ENCODE assay signal across 29 cellular contexts in the genomic region with DNA sequence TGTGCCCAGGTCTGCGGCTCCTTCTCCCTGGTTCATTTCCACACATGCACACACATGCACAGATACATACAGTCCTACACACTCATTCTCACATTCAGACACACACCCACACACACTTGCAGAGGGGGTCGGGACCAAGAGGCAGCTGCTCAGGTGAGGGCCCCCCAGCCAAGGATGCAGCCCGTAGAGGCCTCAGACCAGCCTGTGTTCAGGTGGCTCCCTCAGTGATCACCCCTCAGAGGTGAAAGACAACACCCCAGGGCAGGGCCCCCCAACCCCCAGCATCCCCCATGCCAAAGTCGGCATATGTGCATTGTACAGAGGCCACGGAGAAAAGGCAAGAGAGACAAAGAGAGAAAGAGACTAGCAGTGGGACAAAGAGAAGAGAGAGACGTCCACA. TPM values are rescaled to one million over a fixed set of nuclear protein-coding genes. Genes with fewer than 3 reads are reported as not detected.
"Had no signal": no experiment of that assay in that cellular context is flagged by ENCODE, and none has a peak within 500 bp of the region (broad histone marks: within the 10 kb centered on the region; RNA-seq: fewer than 3 reads in every experiment).

No MANE protein-coding gene starts in this region.

- H3K27me3 ChIP-seq: ascending aorta, right atrium auricular region, uterus had no signal

- H3K36me3 Mint-ChIP-seq: activated naive CD8-positive, alpha-beta T cell treated with anti-CD3 and anti-CD28 coated beads for 36 hours; mesothelial cell of epicardium; naive B cell; WTC11 had no signal

- H3K27ac ChIP-seq: adrenal gland, ascending aorta, brain microvascular endothelial cell, heart right ventricle, left ventricle myocardium inferior, parathyroid adenoma, right atrium auricular region, thoracic aorta, uterus had no signal

- H3K79me2 ChIP-seq: parathyroid adenoma had no signal

- H3K9me3 Mint-ChIP-seq: activated CD4-positive, alpha-beta memory T cell treated with anti-CD3 and anti-CD28 coated beads, Interleukin-2, amount 10 ng/mL, durations not matched to agents 7 days and 5 days; activated CD4-positive, alpha-beta T cell treated with anti-CD3 and anti-CD28 coated beads, Interleukin-2, amount 10 ng/mL, durations not matched to agents 7 days and 5 days; activated naive CD4-positive, alpha-beta T cell treated with anti-CD3 and anti-CD28 coated beads for 36 hours; activated naive CD8-positive, alpha-beta T cell treated with anti-CD3 and anti-CD28 coated beads for 36 hours; mesothelial cell of epicardium; naive B cell; nephron progenitor cell; stimulated activated naive CD8-positive, alpha-beta T cell treated with anti-CD3 and anti-CD28 coated beads, Interleukin-15, Interleukin-2, amounts not matched to agents 100 ng/mL and 50 ng/mL, for 24 hours; WTC11 had no signal

- H3K9ac ChIP-seq: parathyroid adenoma had no signal

- H3K4me1 ChIP-seq: parathyroid adenoma, uterus had no signal

- DNase-seq: activated CD4-positive, alpha-beta memory T cell treated with anti-CD3 and anti-CD28 coated beads, Interleukin-2, amount 10 ng/mL, durations not matched to agents 7 days and 5 days; activated CD4-positive, alpha-beta T cell treated with anti-CD3 and anti-CD28 coated beads for 1 hour; activated CD4-positive, alpha-beta T cell treated with anti-CD3 and anti-CD28 coated beads, Interleukin-2, amount 10 ng/mL, durations not matched to agents 7 days and 5 days; activated effector memory CD4-positive, alpha-beta T cell treated with anti-CD3 and anti-CD28 coated beads, Interleukin-2, amount 50 U/mL, for 16 hours; activated naive CD4-positive, alpha-beta T cell treated with anti-CD3 and anti-CD28 coated beads for 36 hours; activated naive CD8-positive, alpha-beta T cell treated with anti-CD3 and anti-CD28 coated beads for 36 hours; adrenal gland; brain microvascular endothelial cell; caudate nucleus; foreskin fibroblast; heart right ventricle; left ventricle myocardium inferior; naive B cell; nephron progenitor cell; nucleus accumbens; stimulated activated CD4-positive, alpha-beta T cell treated with anti-CD3 and anti-CD28 coated beads, Interleukin-12 subunit alpha, Interleukin-12 subunit beta, amount 100 ng/mL, for 4 hours; stimulated activated CD4-positive, alpha-beta T cell treated with anti-CD3 and anti-CD28 coated beads, Interleukin-4, amount 100 ng/mL, for 1 hour; T-helper 17 cell; T1000; trophoblast cell; uterus had no signal

- H3K36me3 ChIP-seq: adrenal gland, ascending aorta, brain microvascular endothelial cell, heart right ventricle, left ventricle myocardium inferior, right atrium auricular region, thoracic aorta, uterus had no signal

- H2AFZ ChIP-seq: parathyroid adenoma had no signal

- H3K4me3 Mint-ChIP-seq: activated CD4-positive, alpha-beta memory T cell treated with anti-CD3 and anti-CD28 coated beads, Interleukin-2, amount 10 ng/mL, durations not matched to agents 7 days and 5 days; activated CD4-positive, alpha-beta T cell treated with anti-CD3 and anti-CD28 coated beads, Interleukin-2, amount 10 ng/mL, durations not matched to agents 7 days and 5 days; activated naive CD4-positive, alpha-beta T cell treated with anti-CD3 and anti-CD28 coated beads for 36 hours; activated naive CD8-positive, alpha-beta T cell treated with anti-CD3 and anti-CD28 coated beads for 36 hours; mesothelial cell of epicardium; nephron progenitor cell; stimulated activated naive CD8-positive, alpha-beta T cell treated with anti-CD3 and anti-CD28 coated beads, Interleukin-15, Interleukin-2, amounts not matched to agents 100 ng/mL and 50 ng/mL, for 24 hours; WTC11 had no signal

- ATAC-seq: esophagus mucosa, heart right ventricle, T-helper 17 cell, WTC11 had no signal

- H3K27ac Mint-ChIP-seq: activated CD4-positive, alpha-beta memory T cell treated with anti-CD3 and anti-CD28 coated beads, Interleukin-2, amount 10 ng/mL, durations not matched to agents 7 days and 5 days; activated CD4-positive, alpha-beta T cell treated with anti-CD3 and anti-CD28 coated beads, Interleukin-2, amount 10 ng/mL, durations not matched to agents 7 days and 5 days; activated naive CD4-positive, alpha-beta T cell treated with anti-CD3 and anti-CD28 coated beads for 36 hours; activated naive CD8-positive, alpha-beta T cell treated with anti-CD3 and anti-CD28 coated beads for 36 hours; mesothelial cell of epicardium; nephron progenitor cell; stimulated activated naive CD8-positive, alpha-beta T cell treated with anti-CD3 and anti-CD28 coated beads, Interleukin-15, Interleukin-2, amounts not matched to agents 100 ng/mL and 50 ng/mL, for 24 hours; T-helper 17 cell; WTC11 had no signal

- H3K4me3 ChIP-seq: adrenal gland, ascending aorta, heart right ventricle, left ventricle myocardium inferior, right atrium auricular region, thoracic aorta, uterus had no signal

- H3K9me3 ChIP-seq: adrenal gland, ascending aorta, heart right ventricle, left ventricle myocardium inferior, right atrium auricular region, thoracic aorta, uterus had no signal

RNA-seq across cellular contexts. Expression of a gene that starts 5.9 kb away (rescaled TPM):
- total RNA-seq: activated CD4-positive, alpha-beta memory T cell treated with anti-CD3 and anti-CD28 coated beads, Interleukin-2, amount 10 ng/mL, durations not matched to agents 7 days and 5 days; activated CD4-positive, alpha-beta T cell treated with anti-CD3 and anti-CD28 coated beads, Interleukin-2, amount 10 ng/mL, durations not matched to agents 7 days and 5 days; activated naive CD4-positive, alpha-beta T cell treated with anti-CD3 and anti-CD28 coated beads for 36 hours; activated naive CD8-positive, alpha-beta T cell treated with anti-CD3 and anti-CD28 coated beads for 36 hours; T-helper 17 cell had no signal
